Comparison of ENCODE assay signal across 26 cellular contexts in genomic region chr15:47787875-47788274, GRCh38.
"Had no signal": no experiment of that assay in that cellular context is flagged by ENCODE, and none has a peak within 500 bp of the region (broad histone marks: within the 10 kb centered on the region; RNA-seq: fewer than 3 reads in every experiment).

No MANE protein-coding gene starts in this region.

- DNase-seq: activated CD4-positive, alpha-beta memory T cell treated with anti-CD3 and anti-CD28 coated beads for 36 hours; activated CD4-positive, alpha-beta T cell treated with anti-CD3 and anti-CD28 coated beads, Interleukin-2, amount 10 ng/mL, durations not matched to agents 24 days and 14 days; activated CD4-positive, CD25-positive, alpha-beta regulatory T cell treated with anti-CD3 and anti-CD28 coated beads, Interleukin-2, amount 50 U/mL, for 72 hours; activated CD8-positive, alpha-beta memory T cell treated with anti-CD3 and anti-CD28 coated beads, Interleukin-2, amount 50 U/mL, for 4 hours; activated effector memory CD4-positive, alpha-beta T cell treated with anti-CD3 and anti-CD28 coated beads, Interleukin-2, amount 50 U/mL, for 16 hours; activated naive CD4-positive, alpha-beta T cell treated with anti-CD3 and anti-CD28 coated beads for 36 hours; activated naive CD8-positive, alpha-beta T cell treated with anti-CD3 and anti-CD28 coated beads, Interleukin-2, amount 10 ng/mL, durations not matched to agents 7 days and 5 days; activated T-cell treated with anti-CD3 and anti-CD28 coated beads, Interleukin-2, amount 50 U/mL, for 1 hour; amniotic stem cell; endodermal cell; esophagus squamous epithelium; hypothalamus; lower lobe of right lung; retina; sigmoid colon; small intestine; stimulated activated CD4-positive, alpha-beta T cell treated with anti-CD3 and anti-CD28 coated beads, Interleukin-1b, Interleukin-23, amount 100 ng/mL, for 48 hours; stimulated activated CD4-positive, alpha-beta T cell treated with anti-CD3 and anti-CD28 coated beads, Interleukin-4, amount 100 ng/mL, for 4 hours; stimulated activated CD8-positive, alpha-beta memory T cell treated with anti-CD3 and anti-CD28 coated beads, Interleukin-4, amount 100 ng/mL, for 48 hours; stimulated activated naive CD8-positive, alpha-beta T cell treated with anti-CD3 and anti-CD28 coated beads, Interleukin-15, amount 100 ng/mL, for 72 hours; substantia nigra; T-helper 17 cell; upper lobe of left lung had no signal

- ATAC-seq: left lobe of liver; lower lobe of right lung; natural killer cell treated with Interleukin-12 subunit alpha and Interleukin-12 subunit beta and Interleukin-15 and Interleukin-18, amount 100 ng/mL, for 72 hours; stimulated activated memory B cell treated with anti-CD40 and anti-IgM and Interleukin-4, amounts not matched to agents 10 μg/mL and 1 μg/mL and 100 μg/mL, for 72 hours; stimulated activated naive CD8-positive, alpha-beta T cell treated with anti-CD3 and anti-CD28 coated beads, Interleukin-15, amount 100 ng/mL, for 72 hours; T-helper 17 cell had no signal
